Comparison of ENCODE assay signal across 9 cellular contexts in genomic region chr4:143207555-143207954, GRCh38. TPM values are rescaled to one million over a fixed set of nuclear protein-coding genes. Genes with fewer than 3 reads are reported as not detected.
DNase-seq lines count a peak whose midpoint lies in the region; ATAC-seq, FAIRE-seq and TF ChIP-seq lines count a peak whose summit lies in the region.
"Had no signal": no experiment of that assay in that cellular context is flagged by ENCODE, and none has a peak within 500 bp of the region (broad histone marks: within the 10 kb centered on the region; RNA-seq: fewer than 3 reads in every experiment).

No MANE protein-coding gene starts in this region.

- peak; percentile 47 for FAIRE-seq in pancreas (lab: Jason Lieb, UNC)

- H3K27me3 ChIP-seq in Peyer's patch (no peaks in the 10 kb centered on the region), pancreas (no peaks in the 10 kb centered on the region), Karpas-422 (ENCODE audit: low read length) (no peaks in the 10 kb centered on the region)

- DNase-seq in GM10248 (ENCODE audit: extremely low spot score) (no peak), Peyer's patch (no peak), fibroblast of mammary gland (ENCODE audit: low read depth) (peak; percentile 52), pancreas (no peak), DMS79 (lab: John Stamatoyannopoulos, UW) (no peak), putamen (ENCODE audit: low spot score) (no peak), Karpas-422 (no peak)
- DNase-seq in activated CD4-positive, alpha-beta T cell treated with anti-CD3 and anti-CD28 coated beads, Interleukin-2, amount 50 U/mL, for 1 hour: no peak

- H3K4me3 ChIP-seq in Peyer's patch (no peak overlapping the region), fibroblast of mammary gland (ENCODE audit: control insufficient read depth, low read depth, low read length) (no peak overlapping the region), pancreas (no peak overlapping the region), Karpas-422 (ENCODE audit: low read length) (no peak overlapping the region)

- peaks cover 0 to 83% (median 0%) of the 10 kb centered on the region in 3 donors for H3K36me3 ChIP-seq in Peyer's patch
- peaks cover 2 to 33% (median 10%) of the 10 kb centered on the region in 3 donors for H3K36me3 ChIP-seq in pancreas
- H3K36me3 ChIP-seq in Karpas-422 (ENCODE audit: insufficient read depth, low read length): peaks cover 39% of the 10 kb centered on the region

- CTCF ChIA-PET in GM10248 (lab: Yijun Ruan, JAX): no interaction called here

- H3K9me2 ChIP-seq in Karpas-422 (replicated peaks; ENCODE audit: insufficient read depth, low read length): no peaks in the 10 kb centered on the region

- H3K27ac ChIP-seq in Peyer's patch: no peak overlapping the region
- H3K27ac ChIP-seq in pancreas: no peak overlapping the region
- no peak overlapping the region for H3K27ac ChIP-seq in Karpas-422 (ENCODE audit: low read length)
- H3K27ac ChIP-seq: HL-60 had no signal

- H3K79me2 ChIP-seq in Karpas-422 (ENCODE audit: low read length): peaks cover 11% of the 10 kb centered on the region; the same call in 1 of the 2 replicates

- H3K4me1 ChIP-seq in Peyer's patch: no peaks in the 10 kb centered on the region
- peaks cover 0 to 6% (median 0%) of the 10 kb centered on the region in 3 donors for H3K4me1 ChIP-seq in pancreas
- H3K4me1 ChIP-seq in Karpas-422 (ENCODE audit: low read length): no peaks in the 10 kb centered on the region

- WGBS in pancreas, 2 donors: 0 to 5% methylated on average over 1 of the region's 1 CpG

- no peak for TF ChIP-seq POLR2A in Peyer's patch (IDR thresholded peaks at IDR 0.05)

- H3K4me2 ChIP-seq in Karpas-422 (ENCODE audit: low read depth, low read length, poor library complexity, severe bottlenecking): no peak overlapping the region

- POLR2A ChIA-PET in GM10248 (lab: Yijun Ruan, JAX): interaction anchor here (0.6 kb wide), 1 partner anchor 17 kb away, joined by 5 read pairs; no protein-coding TSS in a partner anchor

- H4K20me1 ChIP-seq in Karpas-422 (ENCODE audit: insufficient read depth, low read depth, low read length): no peaks in the 10 kb centered on the region

- no peak overlapping the region for H2AFZ ChIP-seq in Karpas-422 (ENCODE audit: low read length)

- intact Hi-C loops in pancreas (cut with DNase I): loop anchor here in 1 of 3 donors (10.0 kb wide), 1 partner anchor 277 kb away; no protein-coding TSS in a partner anchor

- H3K9ac ChIP-seq in Karpas-422 (ENCODE audit: low read length): no peak overlapping the region

- peak; percentile 5 for TF ChIP-seq CTCF in GM10248 (IDR thresholded peaks at IDR 0.05; ENCODE audit: control extremely low read depth, extremely low read depth, low read depth, missing control alignments)
- peak in 4 of 6 experiments; percentile 18 to 52 (median 44) for TF ChIP-seq CTCF in Peyer's patch (IDR thresholded peaks at IDR 0.05)
- peak; percentile 40 for TF ChIP-seq CTCF in fibroblast of mammary gland (conservative IDR thresholded peaks at IDR 0.05; ENCODE audit: control insufficient read depth, insufficient read depth, low read depth, low read length)
- no peak for TF ChIP-seq CTCF in pancreas (IDR thresholded peaks at IDR 0.05)

- ATAC-seq in pancreas: peak in 2 of 4 donors; percentile 46 to 52

- H3K9me3 ChIP-seq in Peyer's patch: no peaks in the 10 kb centered on the region
- no peaks in the 10 kb centered on the region for H3K9me3 ChIP-seq in pancreas
- H3K9me3 ChIP-seq in Karpas-422 (ENCODE audit: low read length): no peaks in the 10 kb centered on the region

RNA-seq across cellular contexts. Expression of gene USP38, which starts 22.8 kb away (rescaled TPM):
- total RNA-seq in Peyer's patch (10 to 100 TPM; 17.3 to 37.7 (median 32.5) TPM), pancreas (10 to 100 TPM in 2 of 6 donors, 1 to 10 TPM in 4; 6.3 to 13.6 (median 8.8) TPM)
- 1 to 10 TPM; 2.4 to 4.8 TPM for polyA plus RNA-seq in pancreas
- 16.6 and 31.3 TPM in 2 replicates for total RNA-seq in Karpas-422 (2014; rRNA removed; shearing (Covaris generic); ENCODE audit: low replicate concordance)

Comparison
In these comparisons a context has a peak if more than half of its experiments do, and no peak if none do; other contexts are left out.
1. CTCF ChIP-seq: peak in GM10248 (single experiment), Peyer's patch (4 of 6) and fibroblast of mammary gland (single experiment); none in pancreas (0 of 4).